29 cellular contexts compared by ENCODE assay signal in genomic region chr9:84604223-84604622, GRCh38.
"Had no signal": no experiment of that assay in that cellular context is flagged by ENCODE, and none has a peak within 500 bp of the region (broad histone marks: within the 10 kb centered on the region; RNA-seq: fewer than 3 reads in every experiment).

No MANE protein-coding gene starts in this region.

- H3K36me3 Mint-ChIP-seq: stimulated activated effector memory CD8-positive, alpha-beta T cell treated with anti-CD3 and anti-CD28 coated beads, Interleukin-12 subunit alpha, Interleukin-12 subunit beta, amount 100 ng/mL, for 72 hours; stimulated activated memory B cell treated with anti-CD40 and anti-IgM and Interleukin-4, amounts not matched to agents 10 μg/mL and 1 μg/mL and 100 μg/mL, for 72 hours; stimulated activated naive B cell treated with anti-CD40 and anti-IgM and Interleukin-4, amounts not matched to agents 10 μg/mL and 1 μg/mL and 100 μg/mL, for 72 hours; type B pancreatic cell had no signal

- H3K4me3 Mint-ChIP-seq: stimulated activated effector memory CD8-positive, alpha-beta T cell treated with anti-CD3 and anti-CD28 coated beads, Interleukin-12 subunit alpha, Interleukin-12 subunit beta, amount 100 ng/mL, for 72 hours; stimulated activated memory B cell treated with anti-CD40 and anti-IgM and Interleukin-4, amounts not matched to agents 10 μg/mL and 1 μg/mL and 100 μg/mL, for 72 hours; stimulated activated naive B cell treated with anti-CD40 and anti-IgM and Interleukin-4, amounts not matched to agents 10 μg/mL and 1 μg/mL and 100 μg/mL, for 72 hours; stimulated activated naive CD8-positive, alpha-beta T cell treated with anti-CD3 and anti-CD28 coated beads, Interleukin-15, amount 100 ng/mL, for 72 hours; stimulated activated naive CD8-positive, alpha-beta T cell treated with anti-CD3 and anti-CD28 coated beads, Interleukin-15, Interleukin-2, amounts not matched to agents 100 ng/mL and 50 ng/mL, for 24 hours; type B pancreatic cell had no signal

- H3K9me3 ChIP-seq: suprapubic skin, testis, thoracic aorta, thyroid gland, tibial artery, tibial nerve, transverse colon, upper lobe of left lung, upper lobe of right lung, uterus, vagina had no signal

- H3K27me3 Mint-ChIP-seq: stimulated activated memory B cell treated with anti-CD40 and anti-IgM and Interleukin-4, amounts not matched to agents 10 μg/mL and 1 μg/mL and 100 μg/mL, for 72 hours; stimulated activated naive B cell treated with anti-CD40 and anti-IgM and Interleukin-4, amounts not matched to agents 10 μg/mL and 1 μg/mL and 100 μg/mL, for 72 hours; stimulated activated naive CD8-positive, alpha-beta T cell treated with anti-CD3 and anti-CD28 coated beads, Interleukin-15, amount 100 ng/mL, for 72 hours had no signal

- H3K27ac ChIP-seq: stomach, suprapubic skin, testis, thoracic aorta, thyroid gland, tibial artery, tibial nerve, transverse colon, upper lobe of left lung, upper lobe of right lung, uterus, vagina had no signal

- H3K4me3 ChIP-seq: stomach, suprapubic skin, testis, thoracic aorta, thyroid gland, tibial artery, tibial nerve, transverse colon, upper lobe of left lung, upper lobe of right lung, uterus, vagina had no signal

- ATAC-seq: stimulated activated effector memory CD8-positive, alpha-beta T cell treated with anti-CD3 and anti-CD28 coated beads, Interleukin-12 subunit alpha, Interleukin-12 subunit beta, amount 100 ng/mL, for 72 hours; stimulated activated memory B cell treated with anti-CD40 and anti-IgM and Interleukin-4, amounts not matched to agents 10 μg/mL and 1 μg/mL and 100 μg/mL, for 72 hours; stimulated activated naive B cell treated with anti-CD40 and anti-IgM and Interleukin-4, amounts not matched to agents 10 μg/mL and 1 μg/mL and 100 μg/mL, for 72 hours; stimulated activated naive CD8-positive, alpha-beta T cell treated with anti-CD3 and anti-CD28 coated beads, Interleukin-15, amount 100 ng/mL, for 72 hours; stimulated activated naive CD8-positive, alpha-beta T cell treated with anti-CD3 and anti-CD28 coated beads, Interleukin-15, Interleukin-2, amounts not matched to agents 100 U/mL and 50 U/mL, for 24 hours had no signal

- H3K27me3 ChIP-seq: stomach, suprapubic skin, testis, thyroid gland, tibial artery, tibial nerve, transverse colon, upper lobe of left lung, uterus, vagina had no signal

- H3K36me3 ChIP-seq: stomach, suprapubic skin, thoracic aorta, thyroid gland, tibial artery, tibial nerve, transverse colon, upper lobe of left lung, upper lobe of right lung, uterus, vagina had no signal

- DNase-seq: stimulated activated CD4-positive, alpha-beta T cell treated with anti-CD3 and anti-CD28 coated beads, Interleukin-2, amount 100 ng/mL, for 48 hours; stimulated activated CD4-positive, alpha-beta T cell treated with anti-CD3 and anti-CD28 coated beads, Interleukin-4, amount 100 ng/mL, for 1 hour; stimulated activated CD4-positive, alpha-beta T cell treated with anti-CD3 and anti-CD28 coated beads, Interleukin-4, amount 100 ng/mL, for 24 hours; stimulated activated CD4-positive, alpha-beta T cell treated with anti-CD3 and anti-CD28 coated beads, Interleukin-4, amount 100 ng/mL, for 4 hours; stimulated activated CD8-positive, alpha-beta memory T cell treated with anti-CD3 and anti-CD28 coated beads, Interleukin-4, amount 100 ng/mL, for 48 hours; stimulated activated naive B cell treated with anti-CD40 and anti-IgM and Interleukin-4, amounts not matched to agents 10 μg/mL and 1 μg/mL and 100 μg/mL, for 72 hours; stimulated activated naive CD4-positive, alpha-beta T cell; stimulated activated naive CD4-positive, alpha-beta T cell treated with Interleukin-2 at 50 U/mL for 16 hours; stimulated activated naive CD8-positive, alpha-beta T cell treated with anti-CD3 and anti-CD28 coated beads, Interleukin-15, amount 100 ng/mL, for 72 hours; stimulated activated naive CD8-positive, alpha-beta T cell treated with anti-CD3 and anti-CD28 coated beads, Interleukin-15, Interleukin-2, amounts not matched to agents 100 U/mL and 50 U/mL, for 24 hours; stomach; substantia nigra; testis; tibial artery; transverse colon; trophoblast cell; uterus had no signal

- H3K4me1 ChIP-seq: stomach, suprapubic skin, testis, tibial artery, tibial nerve, transverse colon, upper lobe of right lung, uterus, vagina had no signal

- FAIRE-seq: urothelium cell line had no signal

- H3K4me1 Mint-ChIP-seq: stimulated activated effector memory CD8-positive, alpha-beta T cell treated with anti-CD3 and anti-CD28 coated beads, Interleukin-12 subunit alpha, Interleukin-12 subunit beta, amount 100 ng/mL, for 72 hours; stimulated activated memory B cell treated with anti-CD40 and anti-IgM and Interleukin-4, amounts not matched to agents 10 μg/mL and 1 μg/mL and 100 μg/mL, for 72 hours; stimulated activated naive B cell treated with anti-CD40 and anti-IgM and Interleukin-4, amounts not matched to agents 10 μg/mL and 1 μg/mL and 100 μg/mL, for 72 hours; stimulated activated naive CD8-positive, alpha-beta T cell treated with anti-CD3 and anti-CD28 coated beads, Interleukin-15, amount 100 ng/mL, for 72 hours had no signal

- H3K9me3 Mint-ChIP-seq: type B pancreatic cell had no signal

- H3K27ac Mint-ChIP-seq: stimulated activated effector memory CD8-positive, alpha-beta T cell treated with anti-CD3 and anti-CD28 coated beads, Interleukin-12 subunit alpha, Interleukin-12 subunit beta, amount 100 ng/mL, for 72 hours; stimulated activated memory B cell treated with anti-CD40 and anti-IgM and Interleukin-4, amounts not matched to agents 10 μg/mL and 1 μg/mL and 100 μg/mL, for 72 hours; stimulated activated naive CD8-positive, alpha-beta T cell treated with anti-CD3 and anti-CD28 coated beads, Interleukin-15, amount 100 ng/mL, for 72 hours; stimulated activated naive CD8-positive, alpha-beta T cell treated with anti-CD3 and anti-CD28 coated beads, Interleukin-15, Interleukin-2, amounts not matched to agents 100 ng/mL and 50 ng/mL, for 24 hours; type B pancreatic cell had no signal
